20 cellular contexts compared by ENCODE assay signal in genomic region chrX:23389196-23389792, GRCh38. TPM values are rescaled to one million over a fixed set of nuclear protein-coding genes. Genes with fewer than 3 reads are reported as not detected.
DNase-seq lines count a peak whose midpoint lies in the region; ATAC-seq, FAIRE-seq and TF ChIP-seq lines count a peak whose summit lies in the region.
"Had no signal": no experiment of that assay in that cellular context is flagged by ENCODE, and none has a peak within 500 bp of the region (broad histone marks: within the 10 kb centered on the region; RNA-seq: fewer than 3 reads in every experiment).

No MANE protein-coding gene starts in this region.

- peak; percentile 18 for FAIRE-seq in bronchial epithelial cell (lab: Jason Lieb, UNC)

- H3K4me2 ChIP-seq in GM23338 = no peak overlapping the region
- H3K4me2 ChIP-seq: KMS-11 had no signal

- H4K20me1 ChIP-seq in GM23338 (replicated peaks; ENCODE audit: insufficient read depth) = no peaks in the 10 kb centered on the region

- ATAC-seq in GM23338 (peak; percentile 54), lower lobe of right lung (peak; percentile 95 to 96), upper lobe of left lung (ENCODE audit: low FRiP score in 2 of 2) (peak; percentile 52 to 91)
- ATAC-seq: CD8-positive, alpha-beta T cell; Panc1 had no signal

- no peaks in the 10 kb centered on the region for H3K9me3 ChIP-seq in lower lobe of right lung
- H3K9me3 ChIP-seq in upper lobe of left lung = no peaks in the 10 kb centered on the region
- no peaks in the 10 kb centered on the region for H3K9me3 ChIP-seq in transverse colon
- H3K9me3 ChIP-seq: HAP-1 had no signal

- peak in 2 of 4 donors; percentile 5 to 10 for TF ChIP-seq EP300 in upper lobe of left lung (IDR thresholded peaks at IDR 0.05)
- no peak for TF ChIP-seq EP300 in transverse colon (IDR thresholded peaks at IDR 0.05; ENCODE audit: low read depth)

- no peaks in the 10 kb centered on the region for H3K27me3 Mint-ChIP-seq in GM23338 (ENCODE audit: insufficient read depth, low read depth, poor library complexity)

- no peaks in the 10 kb centered on the region for H3K36me3 Mint-ChIP-seq in GM23338 (ENCODE audit: low read depth)
- H3K36me3 Mint-ChIP-seq: CD8-positive, alpha-beta T cell had no signal

- no peaks in the 10 kb centered on the region for H3K9me3 Mint-ChIP-seq in GM23338
- H3K9me3 Mint-ChIP-seq: CD8-positive, alpha-beta T cell had no signal

- H3K4me1 Mint-ChIP-seq in GM23338 = peaks cover 17% of the 10 kb centered on the region

- no peaks in the 10 kb centered on the region for H3K79me2 ChIP-seq in GM23338 (replicated peaks; ENCODE audit: insufficient read depth)

- peak; percentile 30 for DNase-seq in GM23338 (ENCODE audit: low spot score)
- no peak for DNase-seq in bronchial epithelial cell (ENCODE audit: low read depth)
- DNase-seq in lower lobe of right lung = peak; percentile 67
- DNase-seq in upper lobe of left lung = peak in 1 of 2 donors; percentile 72
- DNase-seq in amniotic stem cell (lab: John Stamatoyannopoulos, UW) = no peak
- no peak for DNase-seq in transverse colon
- no peak for DNase-seq in hypothalamus (lab: John Stamatoyannopoulos, UW)
- DNase-seq: C1 segment of cervical spinal cord; CD8-positive, alpha-beta T cell; DMS153; IMR-90; NCI-H1092 treated with DMSO at 0.1 percent for 48 hours; NCI-H146; NCI-H2081; NCI-H2171 treated with DMSO at 0.1 percent for 48 hours; NCI-H524 treated with DMSO at 0.1 percent for 48 hours; NCI-H82 had no signal

- intact Hi-C loops in lower lobe of right lung (cut with DNase I) (no loop called here), transverse colon (cut with DNase I; ENCODE audit: low total_unique reads) (no loop called here)

- H3K4me1 ChIP-seq in GM23338 (ENCODE audit: insufficient read depth) (no peaks in the 10 kb centered on the region), lower lobe of right lung (no peaks in the 10 kb centered on the region), upper lobe of left lung (no peaks in the 10 kb centered on the region), transverse colon (peaks cover 0 to 5% (median 0%) of the 10 kb centered on the region in 4 donors)

- H2AFZ ChIP-seq in GM23338 = no peak overlapping the region

- no peaks in the 10 kb centered on the region for H3K9me2 ChIP-seq in GM23338 (ENCODE audit: insufficient read depth)

- no peak overlapping the region for H3K4me3 Mint-ChIP-seq in GM23338
- H3K4me3 Mint-ChIP-seq: CD8-positive, alpha-beta T cell had no signal

- no peak for TF ChIP-seq CTCF in GM23338 (conservative IDR thresholded peaks at IDR 0.05; ENCODE audit: low read depth in 2 of 2)
- no peak for TF ChIP-seq CTCF in bronchial epithelial cell (IDR thresholded peaks at IDR 0.05; ENCODE audit: insufficient read depth, low read length, severe bottlenecking)
- no peak for TF ChIP-seq CTCF in lower lobe of right lung (IDR thresholded peaks at IDR 0.05)
- no peak for TF ChIP-seq CTCF in upper lobe of left lung (IDR thresholded peaks at IDR 0.05)
- TF ChIP-seq CTCF in transverse colon (IDR thresholded peaks at IDR 0.05) = no peak

- 57 to 62% methylated on average over 5 to 8 of the region's 8 CpGs for WGBS in upper lobe of left lung, 2 donors
- 78% methylated on average over 8 of the region's 8 CpGs; no CpG with 5 or more reads in 1 of the 2 donors for WGBS in transverse colon (ENCODE audit: low coverage in 1 of 2), 2 donors

- peak overlapping the region; percentile 82 for H3K27ac Mint-ChIP-seq in GM23338
- H3K27ac Mint-ChIP-seq: CD8-positive, alpha-beta T cell had no signal

- H3K27me3 ChIP-seq in GM23338 (ENCODE audit: insufficient read depth) (no peaks in the 10 kb centered on the region), bronchial epithelial cell (ENCODE audit: control insufficient read depth, insufficient read depth, low read length) (no peaks in the 10 kb centered on the region), lower lobe of right lung (ENCODE audit: low read depth) (no peaks in the 10 kb centered on the region), upper lobe of left lung (no peaks in the 10 kb centered on the region), transverse colon (no peaks in the 10 kb centered on the region)

- H3K4me3 ChIP-seq in GM23338 (no peak overlapping the region), bronchial epithelial cell (ENCODE audit: low read depth, low read length) (no peak overlapping the region), lower lobe of right lung (no peak overlapping the region), upper lobe of left lung (no peak overlapping the region), transverse colon (no peak overlapping the region)
- H3K4me3 ChIP-seq: HAP-1 had no signal

- no peak overlapping the region for H3K27ac ChIP-seq in GM23338 (ENCODE audit: low read depth)
- no peak overlapping the region for H3K27ac ChIP-seq in lower lobe of right lung
- H3K27ac ChIP-seq in upper lobe of left lung = peak overlapping the region in 1 of 4 donors; percentile 14
- H3K27ac ChIP-seq in transverse colon = no peak overlapping the region
- H3K27ac ChIP-seq: KMS-11 had no signal

- TF ChIP-seq POLR2A in upper lobe of left lung (IDR thresholded peaks at IDR 0.05) (no peak), transverse colon (IDR thresholded peaks at IDR 0.05) (no peak)

- in situ Hi-C loops in transverse colon (cut with MboI; ENCODE audit: low pct_ligation_motif_present in 1 of 4, low pct_unique_long_range_greater_than_20kb in 1 of 4, low sequenced_read_pairs in 3 of 4) = no loop called here

- no peaks in the 10 kb centered on the region for H3F3A ChIP-seq in GM23338 (replicated peaks; ENCODE audit: low read depth)

- H3K36me3 ChIP-seq in GM23338 (ENCODE audit: insufficient read depth) = no peaks in the 10 kb centered on the region
- no peaks in the 10 kb centered on the region for H3K36me3 ChIP-seq in bronchial epithelial cell (ENCODE audit: control insufficient read depth, insufficient read depth, low read length)
- no peaks in the 10 kb centered on the region for H3K36me3 ChIP-seq in lower lobe of right lung
- H3K36me3 ChIP-seq in upper lobe of left lung = no peaks in the 10 kb centered on the region
- H3K36me3 ChIP-seq in transverse colon = no peaks in the 10 kb centered on the region
- H3K36me3 ChIP-seq: HAP-1 had no signal

TF ChIP-seq in GM23338, 12 proteins besides CTCF, POLR2A, EP300 and RAD21 (continues in another document):
- TF ChIP-seq POLR2AphosphoS5 (IDR thresholded peaks at IDR 0.05; ENCODE audit: low read depth) = no peak
- TF ChIP-seq NANOG (IDR thresholded peaks at IDR 0.05; ENCODE audit: borderline replicate concordance) = no peak
- no peak for TF ChIP-seq EZH2phosphoT487 (IDR thresholded peaks at IDR 0.05; ENCODE audit: unreplicated experiment)
- TF ChIP-seq, protein P1, sequence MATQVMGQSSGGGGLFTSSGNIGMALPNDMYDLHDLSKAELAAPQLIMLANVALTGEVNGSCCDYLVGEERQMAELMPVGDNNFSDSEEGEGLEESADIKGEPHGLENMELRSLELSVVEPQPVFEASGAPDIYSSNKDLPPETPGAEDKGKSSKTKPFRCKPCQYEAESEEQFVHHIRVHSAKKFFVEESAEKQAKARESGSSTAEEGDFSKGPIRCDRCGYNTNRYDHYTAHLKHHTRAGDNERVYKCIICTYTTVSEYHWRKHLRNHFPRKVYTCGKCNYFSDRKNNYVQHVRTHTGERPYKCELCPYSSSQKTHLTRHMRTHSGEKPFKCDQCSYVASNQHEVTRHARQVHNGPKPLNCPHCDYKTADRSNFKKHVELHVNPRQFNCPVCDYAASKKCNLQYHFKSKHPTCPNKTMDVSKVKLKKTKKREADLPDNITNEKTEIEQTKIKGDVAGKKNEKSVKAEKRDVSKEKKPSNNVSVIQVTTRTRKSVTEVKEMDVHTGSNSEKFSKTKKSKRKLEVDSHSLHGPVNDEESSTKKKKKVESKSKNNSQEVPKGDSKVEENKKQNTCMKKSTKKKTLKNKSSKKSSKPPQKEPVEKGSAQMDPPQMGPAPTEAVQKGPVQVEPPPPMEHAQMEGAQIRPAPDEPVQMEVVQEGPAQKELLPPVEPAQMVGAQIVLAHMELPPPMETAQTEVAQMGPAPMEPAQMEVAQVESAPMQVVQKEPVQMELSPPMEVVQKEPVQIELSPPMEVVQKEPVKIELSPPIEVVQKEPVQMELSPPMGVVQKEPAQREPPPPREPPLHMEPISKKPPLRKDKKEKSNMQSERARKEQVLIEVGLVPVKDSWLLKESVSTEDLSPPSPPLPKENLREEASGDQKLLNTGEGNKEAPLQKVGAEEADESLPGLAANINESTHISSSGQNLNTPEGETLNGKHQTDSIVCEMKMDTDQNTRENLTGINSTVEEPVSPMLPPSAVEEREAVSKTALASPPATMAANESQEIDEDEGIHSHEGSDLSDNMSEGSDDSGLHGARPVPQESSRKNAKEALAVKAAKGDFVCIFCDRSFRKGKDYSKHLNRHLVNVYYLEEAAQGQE (IDR thresholded peaks at IDR 0.05; ENCODE audit: unreplicated experiment) = no peak
- no peak for TF ChIP-seq JUNB (IDR thresholded peaks at IDR 0.05; ENCODE audit: unreplicated experiment)
- no peak for TF ChIP-seq EZH2 (IDR thresholded peaks at IDR 0.05; ENCODE audit: low read depth, unreplicated experiment)
- no peak for TF ChIP-seq CREB1 (CRISPR knock-in tag; IDR thresholded peaks at IDR 0.05; ENCODE audit: low read depth)

RNA-seq across cellular contexts. Expression of gene PTCHD1, which starts 54.6 kb away (rescaled TPM):
- total RNA-seq in GM23338 (2014; rRNA removed; shearing (Covaris generic)) = 1.5 and 1.9 TPM in 2 replicates
- 0.63 and 1.9 TPM in 2 replicates for polyA plus RNA-seq in GM23338 (2016; fragmentation: Nextera tagmentation; extraction: Ambion mirVana)
- under 0.01 TPM in 1 of 2 replicates, not detected in the other for total RNA-seq in bronchial epithelial cell
- total RNA-seq in lower lobe of right lung = 0.83 TPM
- total RNA-seq in upper lobe of left lung = 1 to 10 TPM in 3 of 6 donors, under 1 TPM in 3; 0.61 to 2.2 (median 1.4) TPM
- 1 to 10 TPM in 3 of 4 donors, under 1 TPM in 1; 0.40 to 3.4 (median 1.7) TPM for total RNA-seq in transverse colon
- total RNA-seq: CD8-positive, alpha-beta T cell; IMR-90 had no signal
- polyA plus RNA-seq: IMR-90 had no signal

Comparison
In these comparisons a context has a peak if more than half of its experiments do, and no peak if none do; other contexts are left out.
1. DNase-seq: peak in GM23338 (single experiment) and lower lobe of right lung (single experiment); none in bronchial epithelial cell (single experiment), amniotic stem cell (single experiment), transverse colon (single experiment) and hypothalamus (0 of 51).
2. Peak in every context shown above with its lines, with median percentiles within 50 percentile points of each other: ATAC-seq.